In genomic region chr14:53127151-53127550, GRCh38 we compare ENCODE assay signal across 11 cellular contexts. TPM values are rescaled to one million over a fixed set of nuclear protein-coding genes. Genes with fewer than 3 reads are reported as not detected.
DNase-seq lines count a peak whose midpoint lies in the region; ATAC-seq and TF ChIP-seq lines count a peak whose summit lies in the region.
"Had no signal": no experiment of that assay in that cellular context is flagged by ENCODE, and none has a peak within 500 bp of the region (broad histone marks: within the 10 kb centered on the region; RNA-seq: fewer than 3 reads in every experiment).

No MANE protein-coding gene starts in this region.

- no peaks in the 10 kb centered on the region for H3K36me3 ChIP-seq in left lung
- no peaks in the 10 kb centered on the region for H3K36me3 ChIP-seq in stomach

- no peak for DNase-seq in activated naive CD4-positive, alpha-beta T cell treated with anti-CD3 and anti-CD28 coated beads, Interleukin-2, amount 10 ng/mL, durations not matched to agents 7 days and 5 days
- DNase-seq in activated naive CD4-positive, alpha-beta T cell (lab: John Stamatoyannopoulos, UW): no peak
- DNase-seq in activated B cell treated with CpG ODN at 0.5 μM for 24 hours (no peak), left lung (no peak), stomach (no peak), SHP77 treated with DMSO at 0.1 percent for 48 hours (lab: John Stamatoyannopoulos, UW) (no peak), NCI-H2227 (lab: John Stamatoyannopoulos, UW; ENCODE audit: unreplicated experiment) (no peak)
- DNase-seq: activated CD4-positive, CD25-positive, alpha-beta regulatory T cell treated with anti-CD3 and anti-CD28 coated beads, Interleukin-2, amount 50 U/mL, for 72 hours; stimulated activated naive CD4-positive, alpha-beta T cell treated with Interleukin-2 at 50 U/mL for 16 hours had no signal

- no peaks in the 10 kb centered on the region for H3K27me3 ChIP-seq in left lung
- no peaks in the 10 kb centered on the region for H3K27me3 ChIP-seq in stomach

- H3K4me3 Mint-ChIP-seq in activated naive CD4-positive, alpha-beta T cell treated with anti-CD3 and anti-CD28 coated beads, Interleukin-2, amount 10 ng/mL, durations not matched to agents 7 days and 5 days: peak overlapping the region; percentile 65
- peak overlapping the region; percentile 76 for H3K4me3 Mint-ChIP-seq in activated B cell treated with CpG ODN at 0.5 μM for 24 hours

- CTCF ChIA-PET in activated naive CD4-positive, alpha-beta T cell treated with anti-CD3 and anti-CD28 coated beads, Interleukin-2, amount 10 ng/mL, durations not matched to agents 7 days and 5 days (lab: Charles Lee): interaction anchor here (0.7 to 1.6 kb wide), 3 partner anchors 16 to 22 kb away, joined by 3 to 9 read pairs (median 6); no protein-coding TSS in a partner anchor
- CTCF ChIA-PET in activated B cell treated with CpG ODN at 0.5 μM for 24 hours (lab: Charles Lee): interaction anchor here (1.1 kb wide), 1 partner anchor 25 kb away, joined by 3 read pairs; no protein-coding TSS in a partner anchor

- no peak for TF ChIP-seq POLR2A in stomach (IDR thresholded peaks at IDR 0.05)

- H3K4me1 ChIP-seq in left lung (peaks cover 0 to 13% of the 10 kb centered on the region in 2 donors), stomach (peaks cover 0 to 19% (median 3%) of the 10 kb centered on the region in 4 donors)

- H3K27me3 Mint-ChIP-seq in activated naive CD4-positive, alpha-beta T cell treated with anti-CD3 and anti-CD28 coated beads, Interleukin-2, amount 10 ng/mL, durations not matched to agents 7 days and 5 days: no peaks in the 10 kb centered on the region
- no peaks in the 10 kb centered on the region for H3K27me3 Mint-ChIP-seq in activated B cell treated with CpG ODN at 0.5 μM for 24 hours

- H3K9me3 Mint-ChIP-seq in activated naive CD4-positive, alpha-beta T cell treated with anti-CD3 and anti-CD28 coated beads, Interleukin-2, amount 10 ng/mL, durations not matched to agents 7 days and 5 days: peaks cover 4% of the 10 kb centered on the region
- H3K9me3 Mint-ChIP-seq in activated B cell treated with CpG ODN at 0.5 μM for 24 hours: peaks cover 3% of the 10 kb centered on the region

- no peak for TF ChIP-seq CTCF in activated B cell treated with CpG ODN at 0.5 μM for 24 hours (IDR thresholded peaks at IDR 0.05)
- TF ChIP-seq CTCF in left lung (IDR thresholded peaks at IDR 0.05): no peak
- TF ChIP-seq CTCF in stomach (IDR thresholded peaks at IDR 0.05): no peak

- intact Hi-C loops in activated B cell treated with CpG ODN at 0.5 μM for 24 hours (cut with micrococcal nuclease) (loop anchor here (2.0 kb wide), 2 partner anchors 18 to 26 kb away; partner anchors contain the start of gene DDHD1), left lung (cut with DNase I) (no loop called here), stomach (cut with DNase I; ENCODE audit: low total_unique reads) (no loop called here)

- peaks cover 32% of the 10 kb centered on the region for H3K4me1 Mint-ChIP-seq in activated naive CD4-positive, alpha-beta T cell treated with anti-CD3 and anti-CD28 coated beads, Interleukin-2, amount 10 ng/mL, durations not matched to agents 7 days and 5 days
- peaks cover 14% of the 10 kb centered on the region for H3K4me1 Mint-ChIP-seq in activated B cell treated with CpG ODN at 0.5 μM for 24 hours

- POLR2A ChIA-PET in activated B cell treated with CpG ODN at 0.5 μM for 24 hours (lab: Charles Lee): interaction anchor here (1.0 to 2.0 kb wide), 3 partner anchors 17 to 25 kb away, joined by 6 to 10 read pairs (median 6); no protein-coding TSS in a partner anchor

- H3K27ac Mint-ChIP-seq in activated naive CD4-positive, alpha-beta T cell treated with anti-CD3 and anti-CD28 coated beads, Interleukin-2, amount 10 ng/mL, durations not matched to agents 7 days and 5 days: peak overlapping the region; percentile 88
- peak overlapping the region; percentile 87 for H3K27ac Mint-ChIP-seq in activated B cell treated with CpG ODN at 0.5 μM for 24 hours

- TF ChIP-seq EP300 in stomach (IDR thresholded peaks at IDR 0.05): no peak

- peaks cover 13% of the 10 kb centered on the region for H3K36me3 Mint-ChIP-seq in activated naive CD4-positive, alpha-beta T cell treated with anti-CD3 and anti-CD28 coated beads, Interleukin-2, amount 10 ng/mL, durations not matched to agents 7 days and 5 days
- peaks cover 2% of the 10 kb centered on the region for H3K36me3 Mint-ChIP-seq in activated B cell treated with CpG ODN at 0.5 μM for 24 hours (ENCODE audit: low read depth)

- H3K27ac ChIP-seq in left lung: peak overlapping the region; percentile 48 to 57
- H3K27ac ChIP-seq in stomach: peak overlapping the region in 3 of 5 donors; percentile 1 to 67 (median 44)

- H3K4me3 ChIP-seq in left lung (no peak overlapping the region), stomach (no peak overlapping the region)
- H3K4me3 ChIP-seq: K562 had no signal

- 5 to 20% (median 9%) methylated on average over 1 of the region's 1 CpG for WGBS in stomach, 5 donors

- ATAC-seq in activated B cell treated with CpG ODN at 0.5 μM for 24 hours (ENCODE audit: low read depth) (no peak), left lung (no peak), HG03139 (IDR thresholded peaks at IDR 0.05; ENCODE audit: unreplicated experiment) (no peak)
- ATAC-seq: K562 had no signal

- H3K9me3 ChIP-seq in left lung (no peaks in the 10 kb centered on the region), stomach (no peaks in the 10 kb centered on the region)

RNA-seq across cellular contexts. Expression of gene DDHD1, which starts 26.0 kb away (rescaled TPM):
- total RNA-seq in activated B cell treated with CpG ODN at 0.5 μM for 24 hours: 44.0 and 59.8 TPM in 2 replicates
- total RNA-seq in left lung: 10 to 100 TPM; 13.2 to 16.7 TPM
- 10 to 100 TPM in 4 of 5 donors, 1 to 10 TPM in 1; 9.9 to 50.7 (median 18.5) TPM for total RNA-seq in stomach
- 1 to 10 TPM; 2.1 to 2.3 (median 2.2) TPM for polyA plus RNA-seq in stomach
